In the genomic region with DNA sequence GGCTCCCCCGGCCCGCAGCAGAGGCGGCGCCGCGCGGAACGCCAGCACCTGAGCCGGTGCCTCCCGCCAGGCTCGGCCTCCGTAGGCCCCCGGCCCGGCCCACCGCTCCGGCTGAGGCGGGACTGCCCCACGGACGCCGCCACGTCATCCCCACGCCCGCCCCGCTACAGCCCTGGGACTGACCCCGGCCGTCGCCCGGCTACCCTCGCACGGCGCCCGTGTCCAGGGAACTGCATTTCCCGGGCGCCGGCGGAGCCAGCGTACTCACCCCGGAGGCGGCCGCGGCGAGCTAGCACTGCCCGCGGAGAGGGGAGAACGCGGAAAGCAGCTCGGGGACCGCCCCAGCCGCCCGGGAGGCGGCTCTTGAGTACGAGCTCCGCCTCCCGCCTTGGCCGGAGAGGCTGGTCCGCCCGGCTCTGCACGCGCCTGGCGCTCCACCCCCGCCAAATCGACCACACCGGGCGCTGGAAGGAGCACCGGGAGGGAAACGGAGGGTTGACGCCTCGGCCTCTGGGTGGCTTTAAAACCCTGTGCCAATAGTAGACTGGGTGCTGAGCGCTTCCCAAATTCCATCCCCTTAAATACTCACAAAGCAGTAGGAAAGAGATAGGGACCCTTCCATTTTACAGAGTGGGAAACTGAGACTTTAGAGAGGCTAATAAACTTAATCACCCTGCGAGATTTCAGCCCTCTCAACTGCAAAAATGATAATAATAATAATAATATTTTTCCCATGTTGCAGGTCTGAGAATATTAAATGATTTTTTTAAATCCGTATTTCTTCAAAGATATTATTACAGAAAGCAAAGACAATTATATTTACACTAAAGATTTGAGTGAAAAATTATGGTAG, we compare ENCODE assay signal across 8 cellular contexts.
DNase-seq lines count a peak whose midpoint lies in the region; ATAC-seq and TF ChIP-seq lines count a peak whose summit lies in the region.

Gene B4GALT4, minus strand, starts transcription at position 297 of the 853 bp plus-strand sequence. CDS start 10,779 bp downstream, outside the sequence.

- H3K9me3 ChIP-seq in mucosa of rectum (ENCODE audit: control insufficient read depth in 2 of 2, low read length in 2 of 2), result no peaks in the 10 kb centered on the region

- H3K27me3 ChIP-seq in mucosa of rectum (ENCODE audit: control insufficient read depth in 2 of 2, insufficient read depth in 2 of 2, low read length in 2 of 2), result no peaks in the 10 kb centered on the region

- H3K9ac ChIP-seq in mucosa of rectum (ENCODE audit: low read depth in 1 of 2, low read length in 2 of 2), result peak within 1 kb of the TSS; percentile 87 to 88

- H3K36me3 ChIP-seq in mucosa of rectum (ENCODE audit: control insufficient read depth in 2 of 2, insufficient read depth in 2 of 2, low read length in 2 of 2), result peaks cover 11 to 14% of the 10 kb centered on the region in 2 donors

- H3K4me1 ChIP-seq in mucosa of rectum (ENCODE audit: control insufficient read depth in 2 of 2, insufficient read depth in 2 of 2, low read length in 2 of 2), result peaks cover 13 to 19% of the 10 kb centered on the region in 2 donors

- peak within 1 kb of the TSS; percentile 82 to 87 for H3K4me3 ChIP-seq in mucosa of rectum (ENCODE audit: low read length in 2 of 2)

- TF ChIP-seq POLR2A in erythroblast (IDR thresholded peaks at IDR 0.05; ENCODE audit: low read length), result peak; percentile 63

- peak; percentile 82 for DNase-seq in DMS153 (lab: John Stamatoyannopoulos, UW)
- DNase-seq in HuH-7.5 (ENCODE audit: low spot score), result peak; percentile 79
- DNase-seq in OCI-M2 (lab: John Stamatoyannopoulos, UW; ENCODE audit: unreplicated experiment), result peak; percentile 20
- peak; percentile 77 for DNase-seq in activated T-cell treated with anti-CD3 and anti-CD28 coated beads for 48 hours (ENCODE audit: low read depth)
- peak; percentile 87 to 89 for DNase-seq in erythroblast (lab: John Stamatoyannopoulos, UW)
- DNase-seq in stimulated activated CD8-positive, alpha-beta memory T cell treated with anti-CD3 and anti-CD28 coated beads, Interleukin-4, amount 100 ng/mL, for 48 hours, result peak; percentile 81

- peak; percentile 90 for ATAC-seq in GM21528 (IDR thresholded peaks at IDR 0.05; ENCODE audit: low FRiP score, unreplicated experiment)

- peak within 1 kb of the TSS; percentile 96 for H3K27ac ChIP-seq in mucosa of rectum (ENCODE audit: low read depth in 2 of 2, low read length in 2 of 2)

Comparison
In these comparisons a context has a peak if more than half of its experiments do, and no peak if none do; other contexts are left out.
1. Peak in every context shown above with its lines: DNase-seq, ATAC-seq, H3K4me3 ChIP-seq and H3K27ac ChIP-seq.
2. DNase-seq: peak in every context shown above with its lines; median percentile 88 in erythroblast; 82 in DMS153; 81 in stimulated activated CD8-positive, alpha-beta memory T cell treated with anti-CD3 and anti-CD28 coated beads, Interleukin-4, amount 100 ng/mL, for 48 hours; 79 in HuH-7.5; 77 in activated T-cell treated with anti-CD3 and anti-CD28 coated beads for 48 hours; 20 in OCI-M2.